Comparison of ENCODE assay signal across 8 cellular contexts in the genomic region with DNA sequence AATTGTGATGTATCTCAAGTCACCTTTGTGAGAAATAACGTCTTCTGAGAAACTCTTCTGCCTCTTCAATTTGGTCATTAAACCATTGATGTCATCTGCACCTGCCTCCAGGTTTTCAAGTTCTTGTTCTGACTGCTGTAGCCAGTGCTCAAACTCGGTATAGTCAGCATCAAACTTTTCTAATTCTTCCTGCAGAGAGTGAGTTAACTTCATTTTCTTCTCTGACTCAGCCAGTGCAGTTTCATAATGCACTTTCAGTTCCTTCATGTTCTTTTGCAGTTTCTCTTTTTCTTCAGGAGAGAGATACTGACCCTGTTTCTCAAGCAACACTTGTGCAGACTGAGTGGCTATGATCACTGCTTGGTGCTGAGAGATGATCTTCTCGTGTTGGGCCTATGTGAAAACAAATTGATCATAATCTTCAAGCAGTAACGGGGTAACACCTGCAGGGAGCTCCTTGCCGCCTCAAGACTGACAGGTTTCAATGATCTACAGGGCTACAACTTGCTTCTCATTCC.
DNase-seq lines count a peak whose midpoint lies in the region; ATAC-seq lines count a peak whose summit lies in the region.

No MANE protein-coding gene starts in this region.

- H3K4me3 Mint-ChIP-seq in T-helper 2 cell treated with Interferon-gamma antibody and Interleukin-4, amounts not matched to agents 5 μg/mL and 100 μg/mL, for 36 hours = peak overlapping the region; percentile 52

- ATAC-seq in GM18868 (IDR thresholded peaks at IDR 0.05; ENCODE audit: unreplicated experiment) = peak; percentile 93
- peak; percentile 87 for ATAC-seq in HG02973 (IDR thresholded peaks at IDR 0.05; ENCODE audit: unreplicated experiment)

- H3K4me1 Mint-ChIP-seq in T-helper 2 cell treated with Interferon-gamma antibody and Interleukin-4, amounts not matched to agents 5 μg/mL and 100 μg/mL, for 36 hours (ENCODE audit: low read depth) = peaks cover 25% of the 10 kb centered on the region

- H3K27me3 Mint-ChIP-seq in T-helper 2 cell treated with Interferon-gamma antibody and Interleukin-4, amounts not matched to agents 5 μg/mL and 100 μg/mL, for 36 hours (ENCODE audit: low read depth) = no peaks in the 10 kb centered on the region

- DNase-seq in AG08396 (ENCODE audit: low spot score) (peak; percentile 6), pons (ENCODE audit: low spot score) (peak; percentile 71), EL (no peak), DMS79 (lab: John Stamatoyannopoulos, UW) (no peak), NCI-H1417 (lab: John Stamatoyannopoulos, UW) (no peak)
- peak; percentile 61 for DNase-seq in T-helper 2 cell treated with Interferon-gamma antibody and Interleukin-4, amounts not matched to agents 5 μg/mL and 100 μg/mL, for 36 hours (ENCODE audit: low spot score)

- H3K9me3 Mint-ChIP-seq in T-helper 2 cell treated with Interferon-gamma antibody and Interleukin-4, amounts not matched to agents 5 μg/mL and 100 μg/mL, for 36 hours = no peaks in the 10 kb centered on the region

- H3K27ac Mint-ChIP-seq in T-helper 2 cell treated with Interferon-gamma antibody and Interleukin-4, amounts not matched to agents 5 μg/mL and 100 μg/mL, for 36 hours = peak overlapping the region; percentile 62

- no peaks in the 10 kb centered on the region for H3K36me3 Mint-ChIP-seq in T-helper 2 cell treated with Interferon-gamma antibody and Interleukin-4, amounts not matched to agents 5 μg/mL and 100 μg/mL, for 36 hours (ENCODE audit: low read depth)

Comparison
In these comparisons a context has a peak if more than half of its experiments do, and no peak if none do; other contexts are left out.
1. DNase-seq: peak in AG08396 (single experiment), T-helper 2 cell treated with Interferon-gamma antibody and Interleukin-4, amounts not matched to agents 5 μg/mL and 100 μg/mL, for 36 hours (single experiment) and pons (single experiment); none in EL (single experiment), DMS79 (single experiment) and NCI-H1417 (0 of 3).